In the genomic region with DNA sequence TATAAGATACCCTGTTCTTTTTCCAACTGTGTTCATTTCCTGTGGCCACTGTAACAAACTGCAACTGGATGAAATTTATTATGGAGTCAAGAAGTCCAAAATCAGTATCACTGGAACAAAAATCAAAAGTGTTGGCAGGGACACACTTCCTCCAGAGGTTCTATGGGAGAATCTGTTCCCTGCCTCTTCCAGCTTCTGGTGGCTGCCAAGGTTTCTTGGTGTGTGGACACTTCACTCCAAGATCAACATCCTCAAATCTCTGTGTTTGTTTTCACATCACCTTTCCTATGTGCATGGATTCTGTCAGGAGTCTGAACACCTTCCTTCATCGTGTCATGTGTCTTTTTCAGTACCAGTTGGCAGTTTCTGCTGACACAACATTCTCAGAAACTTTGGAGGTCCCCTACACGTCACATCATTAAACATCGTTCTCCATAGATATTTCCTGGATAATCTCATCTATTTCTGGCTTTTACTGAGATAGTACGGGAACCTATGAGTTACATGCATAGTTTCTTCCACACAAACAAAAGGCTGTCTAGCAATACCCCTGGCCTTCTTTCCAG, we compare ENCODE assay signal across 1 cellular context.
A peak's percentile ranks its signal among the peaks of the same experiment; 100 is the strongest.
TF ChIP-seq lines count a peak whose summit lies in the region.

No MANE protein-coding gene starts in this region.

TF ChIP-seq in GM12878, 131 proteins besides CTCF, POLR2A, EP300 and RAD21:
- TF ChIP-seq RAD51 (IDR thresholded peaks at IDR 0.05) (no peak), POLR2AphosphoS5 (IDR thresholded peaks at IDR 0.05; ENCODE audit: low read length) (0 out of 2 replicates have a peak, but pooled peaks have one; percentile 23)
